Comparison of ENCODE assay signal across 8 cellular contexts in the genomic region with DNA sequence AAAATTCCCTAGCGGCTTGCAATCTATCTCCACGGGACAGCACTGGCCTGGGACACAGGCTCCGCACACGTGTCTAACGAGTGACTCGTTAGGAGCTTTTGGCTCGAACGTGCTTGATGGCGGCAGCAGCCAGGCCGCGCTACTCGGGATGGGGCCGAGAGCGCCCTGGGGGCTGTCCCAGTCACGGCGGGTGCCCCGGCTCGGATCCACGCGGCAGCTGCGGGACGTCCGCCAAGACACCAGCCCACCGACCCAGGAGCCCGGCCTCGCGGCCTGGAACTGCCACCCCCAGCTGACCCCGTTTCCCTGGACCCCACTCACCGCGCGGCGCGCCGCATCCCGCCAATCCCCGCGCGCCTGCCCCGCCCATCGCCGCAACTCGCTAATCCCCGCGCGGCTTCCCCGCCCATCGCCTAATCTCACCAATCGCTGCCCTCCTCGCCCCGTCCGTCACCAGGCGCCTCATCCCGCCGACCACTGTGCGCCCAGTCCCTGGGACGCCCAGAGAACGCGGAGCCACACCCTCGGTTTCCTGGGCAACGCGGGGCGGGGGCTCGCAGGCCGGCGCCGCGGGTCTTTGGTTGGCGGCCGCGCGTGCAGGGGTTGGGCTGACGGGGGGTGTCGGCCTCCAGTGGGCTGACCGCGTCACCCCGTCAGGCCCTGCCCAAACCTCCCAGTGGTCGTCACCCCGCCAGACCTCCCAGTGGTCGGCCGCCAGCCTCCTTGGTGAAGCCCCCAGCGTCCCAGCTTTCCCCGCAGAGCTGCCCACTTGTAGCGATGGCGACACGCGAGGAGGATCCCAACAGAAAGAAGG. TPM values are rescaled to one million over a fixed set of nuclear protein-coding genes. Genes with fewer than 3 reads are reported as not detected.
A peak's percentile ranks its signal among the peaks of the same experiment; 100 is the strongest.
DNase-seq lines count a peak whose midpoint lies in the region; ATAC-seq, FAIRE-seq and TF ChIP-seq lines count a peak whose summit lies in the region.

Gene POLD2 (minus strand): TSS at position 359 of the 814 bp plus-strand sequence. CDS start 1,495 bp downstream, outside the sequence.

- H3K36me3 ChIP-seq in BE2C, result peaks cover 31% of the 10 kb centered on the region

- intact Hi-C loops in activated CD4-positive, alpha-beta T cell treated with anti-CD3 and anti-CD28 coated beads, Interleukin-2, amount 10 ng/mL, durations not matched to agents 24 days and 14 days (cut with micrococcal nuclease), result loop anchor here (1.0 to 5.0 kb wide), 3 partner anchors 23 to 79 kb away; partner anchors contain the start of genes POLM and YKT6
- intact Hi-C loops in left colon (cut with DNase I, micrococcal nuclease), result no loop called here

- peaks cover 27% of the 10 kb centered on the region for H3K4me1 Mint-ChIP-seq in activated CD4-positive, alpha-beta T cell treated with anti-CD3 and anti-CD28 coated beads, Interleukin-2, amount 10 ng/mL, durations not matched to agents 24 days and 14 days

- H3K27ac ChIP-seq in coronary artery, result peak within 1 kb of the TSS; percentile 89 to 94

- peak within 1 kb of the TSS; percentile 84 for H3K27ac Mint-ChIP-seq in activated CD4-positive, alpha-beta T cell treated with anti-CD3 and anti-CD28 coated beads, Interleukin-2, amount 10 ng/mL, durations not matched to agents 24 days and 14 days

- H3K4me3 ChIP-seq in BE2C (ENCODE audit: low read depth, low read length) (peak within 1 kb of the TSS; percentile 63), coronary artery (peak within 1 kb of the TSS; percentile 92)

- peaks cover 5% of the 10 kb centered on the region for H3K9me3 Mint-ChIP-seq in activated CD4-positive, alpha-beta T cell treated with anti-CD3 and anti-CD28 coated beads, Interleukin-2, amount 10 ng/mL, durations not matched to agents 24 days and 14 days

- DNase-seq in BE2C (peak; percentile 99), GM19239 (ENCODE audit: insufficient read length, low spot score) (peak; percentile 100), NCI-H524 treated with DMSO at 0.1 percent for 48 hours (lab: John Stamatoyannopoulos, UW) (peak; percentile 65), coronary artery (ENCODE audit: low spot score) (peak; percentile 98), left colon (peak; percentile 98 to 99)
- peak; percentile 100 for DNase-seq in activated CD4-positive, alpha-beta T cell treated with anti-CD3 and anti-CD28 coated beads, Interleukin-2, amount 10 ng/mL, durations not matched to agents 24 days and 14 days
- peak; percentile 98 for DNase-seq in stimulated activated CD4-positive, alpha-beta T cell treated with anti-CD3 and anti-CD28 coated beads, Interleukin-1b, Interleukin-23, amount 100 ng/mL, for 48 hours

- H3K9me3 ChIP-seq in BE2C, result no peaks in the 10 kb centered on the region

- peak within 1 kb of the TSS; percentile 88 for H3K4me3 Mint-ChIP-seq in activated CD4-positive, alpha-beta T cell treated with anti-CD3 and anti-CD28 coated beads, Interleukin-2, amount 10 ng/mL, durations not matched to agents 24 days and 14 days

- no peaks in the 10 kb centered on the region for H3K27me3 ChIP-seq in BE2C

- TF ChIP-seq CTCF in BE2C (IDR thresholded peaks at IDR 0.05; ENCODE audit: low read depth, low read length), result no peak
- TF ChIP-seq CTCF in coronary artery (IDR thresholded peaks at IDR 0.05), result no peak

- peak; percentile 94 for FAIRE-seq in GM19239 (lab: Jason Lieb, UNC)

- peaks cover 17% of the 10 kb centered on the region for H3K27me3 Mint-ChIP-seq in activated CD4-positive, alpha-beta T cell treated with anti-CD3 and anti-CD28 coated beads, Interleukin-2, amount 10 ng/mL, durations not matched to agents 24 days and 14 days

- peaks cover 39% of the 10 kb centered on the region for H3K36me3 Mint-ChIP-seq in activated CD4-positive, alpha-beta T cell treated with anti-CD3 and anti-CD28 coated beads, Interleukin-2, amount 10 ng/mL, durations not matched to agents 24 days and 14 days (ENCODE audit: low read depth)

- peak; percentile 94 for ATAC-seq in HG03457 (IDR thresholded peaks at IDR 0.05; ENCODE audit: unreplicated experiment)
- peak; percentile 99 for ATAC-seq in left colon

- H3K4me1 ChIP-seq in BE2C, result no peaks in the 10 kb centered on the region

RNA-seq across cellular contexts. Expression of gene POLD2, which starts in this region (rescaled TPM):
- polyA plus RNA-seq in BE2C (2012; ENCODE audit: insufficient read depth, insufficient read length, low read depth), result 398 TPM
- 259 and 286 TPM in 2 replicates for total RNA-seq in activated CD4-positive, alpha-beta T cell treated with anti-CD3 and anti-CD28 coated beads, Interleukin-2, amount 10 ng/mL, durations not matched to agents 24 days and 14 days
- total RNA-seq in left colon, result 10 to 100 TPM; 40.5 to 57.0 TPM

Comparison
In these comparisons a context has a peak if more than half of its experiments do, and no peak if none do; other contexts are left out.
1. Peak in every context shown above with its lines: DNase-seq, ATAC-seq, H3K4me3 ChIP-seq and H3K27ac ChIP-seq.